Comparison of ENCODE assay signal across 14 cellular contexts in genomic region chr2:221455214-221455613, GRCh38.
DNase-seq lines count a peak whose midpoint lies in the region; ATAC-seq, FAIRE-seq and TF ChIP-seq lines count a peak whose summit lies in the region.
"Had no signal": no experiment of that assay in that cellular context is flagged by ENCODE, and none has a peak within 500 bp of the region (broad histone marks: within the 10 kb centered on the region; RNA-seq: fewer than 3 reads in every experiment).

No MANE protein-coding gene starts in this region.

- TF ChIP-seq POLR2A in HepG2 (IDR thresholded peaks at IDR 0.05; ENCODE audit: insufficient read depth in 1 of 2, low read depth in 2 of 2, low read length in 2 of 2) (no peak), right lobe of liver (IDR thresholded peaks at IDR 0.05) (no peak)

- no peak for FAIRE-seq in HepG2 (lab: Jason Lieb, UNC)

- H3K4me2 ChIP-seq in HepG2 (ENCODE audit: low read depth, low read length): no peak overlapping the region

- CTCF ChIA-PET in HepG2 (lab: Yijun Ruan, JAX; ENCODE audit: low intra/inter-chr PET ratio, low total read pairs): no interaction called here

- peaks cover 2% of the 10 kb centered on the region for H3K4me1 Mint-ChIP-seq in activated naive CD8-positive, alpha-beta T cell treated with anti-CD3 and anti-CD28 coated beads for 36 hours

- no peak overlapping the region for H3K4me3 Mint-ChIP-seq in activated naive CD8-positive, alpha-beta T cell treated with anti-CD3 and anti-CD28 coated beads for 36 hours
- H3K4me3 Mint-ChIP-seq: CD4-positive, alpha-beta T cell had no signal

- no peak overlapping the region for H3K9ac ChIP-seq in HepG2 (ENCODE audit: insufficient read depth, low read depth, low read length)

- DNase-seq in HepG2 (ENCODE audit: low spot score) (no peak), right lobe of liver (no peak), NCI-H82 (lab: John Stamatoyannopoulos, UW) (peak; percentile 84), fibroblast of pulmonary artery (ENCODE audit: low read depth) (peak; percentile 18)
- no peak for DNase-seq in activated naive CD8-positive, alpha-beta T cell treated with anti-CD3 and anti-CD28 coated beads for 36 hours
- DNase-seq: AML-193; Calu3; CD4-positive, alpha-beta T cell; GOT3; NCI-H1694; NCI-H2171 treated with DMSO at 0.1 percent for 48 hours; NCI-H774 had no signal

- H3K27ac ChIP-seq in HepG2 (ENCODE audit: extremely low read length, insufficient read depth, low read length) (no peak overlapping the region), right lobe of liver (no peak overlapping the region)

- ATAC-seq in HepG2 (no peak), right lobe of liver (no peak), GM21576 (IDR thresholded peaks at IDR 0.05; ENCODE audit: unreplicated experiment) (no peak), HG03159 (IDR thresholded peaks at IDR 0.05; ENCODE audit: unreplicated experiment) (no peak)

- no peaks in the 10 kb centered on the region for H3K9me3 Mint-ChIP-seq in activated naive CD8-positive, alpha-beta T cell treated with anti-CD3 and anti-CD28 coated beads for 36 hours
- H3K9me3 Mint-ChIP-seq: CD4-positive, alpha-beta T cell had no signal

- H3K36me3 ChIP-seq in HepG2 (replicated peaks in 1 of 2; ENCODE audit: control insufficient read depth in 1 of 2, insufficient read depth in 2 of 2, low read length in 2 of 2): no peaks in the 10 kb centered on the region
- no peaks in the 10 kb centered on the region for H3K36me3 ChIP-seq in right lobe of liver

- intact Hi-C loops in HepG2 (cut with micrococcal nuclease; ENCODE audit: unreplicated experiment): no loop called here
- intact Hi-C loops in right lobe of liver (cut with DNase I): no loop called here

- H3K79me2 ChIP-seq in HepG2 (ENCODE audit: insufficient read depth, low read length): no peaks in the 10 kb centered on the region

- H3K36me3 Mint-ChIP-seq in activated naive CD8-positive, alpha-beta T cell treated with anti-CD3 and anti-CD28 coated beads for 36 hours: no peaks in the 10 kb centered on the region

- H3K27me3 Mint-ChIP-seq in activated naive CD8-positive, alpha-beta T cell treated with anti-CD3 and anti-CD28 coated beads for 36 hours: no peaks in the 10 kb centered on the region
- H3K27me3 Mint-ChIP-seq: CD4-positive, alpha-beta T cell had no signal

- H3K27ac Mint-ChIP-seq in activated naive CD8-positive, alpha-beta T cell treated with anti-CD3 and anti-CD28 coated beads for 36 hours: no peak overlapping the region
- H3K27ac Mint-ChIP-seq: CD4-positive, alpha-beta T cell had no signal

- no peak overlapping the region for H2AFZ ChIP-seq in HepG2 (ENCODE audit: low read length)

- no peak for TF ChIP-seq RAD21 in HepG2 (CRISPR knock-in tag; IDR thresholded peaks at IDR 0.05)

- TF ChIP-seq EP300 in HepG2 (IDR thresholded peaks at IDR 0.05; ENCODE audit: low read depth in 2 of 2, low read length in 2 of 2) (no peak), HepG2 (CRISPR knock-in tag; IDR thresholded peaks at IDR 0.05; ENCODE audit: borderline replicate concordance) (no peak)

- no peaks in the 10 kb centered on the region for H4K20me1 ChIP-seq in HepG2 (ENCODE audit: insufficient read depth, low read length)

- no TSS peak for BruUV-seq in HepG2 (replicated peaks; lab: Mats Ljungman, UMichigan)

- H3K9me3 ChIP-seq in HepG2 (ENCODE audit: low read length) (no peaks in the 10 kb centered on the region), right lobe of liver (no peaks in the 10 kb centered on the region)

- TF ChIP-seq CTCF in HepG2 (CRISPR knock-in tag; IDR thresholded peaks at IDR 0.05): no peak
- no peak for TF ChIP-seq CTCF in right lobe of liver (IDR thresholded peaks at IDR 0.05)
- TF ChIP-seq CTCF in fibroblast of pulmonary artery (IDR thresholded peaks at IDR 0.05; ENCODE audit: low read length, missing control alignments): no peak

- H3K4me1 ChIP-seq in HepG2 (ENCODE audit: insufficient read depth, low read length) (no peaks in the 10 kb centered on the region), right lobe of liver (no peaks in the 10 kb centered on the region)

- in situ Hi-C loops in HepG2 (cut with HindIII; ENCODE audit: extremely low pct_ligation_motif_present, low pct_unique_long_range_greater_than_20kb): no loop called here

- WGBS in HepG2 (ENCODE audit: low lambda C conversion rate): 2% methylated on average over 6 of the region's 6 CpGs
- 60% methylated on average over 5 of the region's 6 CpGs for WGBS in right lobe of liver (ENCODE audit: insufficient coverage, low coverage, low lambda C conversion rate, missing lambda C conversion rate)

- H3K4me3 ChIP-seq in HepG2 (replicated peaks in 1 of 3; ENCODE audit: insufficient read depth in 1 of 3, low read depth in 2 of 3, low read length in 3 of 3) (no peak overlapping the region), right lobe of liver (no peak overlapping the region), fibroblast of pulmonary artery (replicated peaks; ENCODE audit: low read depth, low read length) (no peak overlapping the region)

- POLR2A ChIA-PET in HepG2 (lab: Yijun Ruan, JAX): no interaction called here

- peaks cover 0 to 4% of the 10 kb centered on the region in 2 experiments; a peak in 3 of 5 replicates for H3K27me3 ChIP-seq in HepG2 (ENCODE audit: control insufficient read depth in 1 of 2, insufficient read depth in 2 of 2, low read length in 2 of 2)
- no peaks in the 10 kb centered on the region for H3K27me3 ChIP-seq in right lobe of liver

TF ChIP-seq in HepG2, 621 proteins besides CTCF, POLR2A, EP300 and RAD21:
- TF ChIP-seq ZNF788 (CRISPR knock-in tag; IDR thresholded peaks at IDR 0.05; ENCODE audit: borderline replicate concordance) (no peak), ZSCAN25 (CRISPR knock-in tag; IDR thresholded peaks at IDR 0.05) (no peak), ZNF326 (CRISPR knock-in tag; IDR thresholded peaks at IDR 0.05; ENCODE audit: borderline replicate concordance) (no peak), ZNF597 (CRISPR knock-in tag; IDR thresholded peaks at IDR 0.05) (no peak), ATF7 (IDR thresholded peaks at IDR 0.05) (peak; percentile 72), ATF7 (CRISPR knock-in tag; IDR thresholded peaks at IDR 0.05) (no peak), ZNF616 (CRISPR knock-in tag; IDR thresholded peaks at IDR 0.05; ENCODE audit: low read depth) (no peak), KLF12 (CRISPR knock-in tag; IDR thresholded peaks at IDR 0.05; ENCODE audit: borderline replicate concordance) (no peak), ZNF674 (CRISPR knock-in tag; IDR thresholded peaks at IDR 0.05; ENCODE audit: low read depth) (no peak), ZNF567 (CRISPR knock-in tag; IDR thresholded peaks at IDR 0.05; ENCODE audit: borderline replicate concordance) (no peak), CEBPB (IDR thresholded peaks at IDR 0.05; ENCODE audit: borderline replicate concordance, low read depth, low read length) (peak; percentile 68; the same call in 1 of the 2 replicates), TBX2 (CRISPR knock-in tag; IDR thresholded peaks at IDR 0.05; ENCODE audit: borderline replicate concordance) (no peak)
- TF ChIP-seq, protein P1, sequence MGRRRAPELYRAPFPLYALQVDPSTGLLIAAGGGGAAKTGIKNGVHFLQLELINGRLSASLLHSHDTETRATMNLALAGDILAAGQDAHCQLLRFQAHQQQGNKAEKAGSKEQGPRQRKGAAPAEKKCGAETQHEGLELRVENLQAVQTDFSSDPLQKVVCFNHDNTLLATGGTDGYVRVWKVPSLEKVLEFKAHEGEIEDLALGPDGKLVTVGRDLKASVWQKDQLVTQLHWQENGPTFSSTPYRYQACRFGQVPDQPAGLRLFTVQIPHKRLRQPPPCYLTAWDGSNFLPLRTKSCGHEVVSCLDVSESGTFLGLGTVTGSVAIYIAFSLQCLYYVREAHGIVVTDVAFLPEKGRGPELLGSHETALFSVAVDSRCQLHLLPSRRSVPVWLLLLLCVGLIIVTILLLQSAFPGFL (CRISPR knock-in tag; IDR thresholded peaks at IDR 0.05): no peak

Comparison
In these comparisons a context has a peak if more than half of its experiments do, and no peak if none do; other contexts are left out.
1. DNase-seq: peak in NCI-H82 (single experiment) and fibroblast of pulmonary artery (single experiment); none in HepG2 (single experiment), right lobe of liver (0 of 3) and activated naive CD8-positive, alpha-beta T cell treated with anti-CD3 and anti-CD28 coated beads for 36 hours (single experiment).